7 cellular contexts compared by ENCODE assay signal in the genomic region with DNA sequence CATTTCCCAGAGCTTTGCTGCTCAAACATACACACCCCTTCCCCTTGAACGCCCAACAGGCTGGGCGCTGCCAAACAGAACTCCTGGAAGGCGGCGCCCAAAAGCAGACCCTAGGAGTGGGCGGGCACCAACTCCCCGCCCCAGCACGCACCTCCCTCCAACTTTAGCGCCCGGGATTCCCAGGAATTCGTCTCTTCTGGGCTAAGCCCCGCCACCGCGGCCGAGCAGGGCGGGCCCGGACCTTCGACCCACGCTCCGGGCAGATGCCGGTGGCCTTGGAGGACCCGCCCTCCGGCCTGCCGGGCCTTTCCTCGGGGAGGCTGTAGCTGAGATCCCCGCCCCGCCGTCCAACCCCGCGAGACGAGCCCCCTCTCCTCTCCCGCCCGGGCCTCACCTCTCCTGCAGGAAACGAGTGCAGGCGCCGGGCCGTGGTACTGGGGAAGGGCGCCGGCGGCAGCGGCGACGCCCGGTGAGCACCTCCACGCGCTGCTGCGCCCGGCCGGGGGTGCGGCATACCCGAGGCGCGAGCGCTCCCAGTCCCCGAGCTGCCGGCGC. TPM values are rescaled to one million over a fixed set of nuclear protein-coding genes. Genes with fewer than 3 reads are reported as not detected.
A peak's percentile ranks its signal among the peaks of the same experiment; 100 is the strongest.
DNase-seq lines count a peak whose midpoint lies in the region; ATAC-seq and TF ChIP-seq lines count a peak whose summit lies in the region.

No MANE protein-coding gene starts in this region.

- peak overlapping the region; percentile 91 for H2AFZ ChIP-seq in DND-41 (ENCODE audit: low read depth, low read length)

- H3K27me3 ChIP-seq in DND-41 (ENCODE audit: insufficient read depth, low read length, poor library complexity) (no peaks in the 10 kb centered on the region), adipocyte (replicated peaks; ENCODE audit: control insufficient read depth, insufficient read depth, low read length) (no peaks in the 10 kb centered on the region)

- DNase-seq in DND-41 (peak; percentile 74), NCI-H82 treated with DMSO at 0.1 percent for 48 hours (lab: John Stamatoyannopoulos, UW; ENCODE audit: unreplicated experiment) (peak; percentile 66), adipocyte (ENCODE audit: low read depth) (peak; percentile 85), Right ventricle myocardium superior (peak; percentile 79), occipital lobe (lab: John Stamatoyannopoulos, UW) (peak; percentile 43)

- peaks cover 24% of the 10 kb centered on the region for H4K20me1 ChIP-seq in DND-41 (ENCODE audit: insufficient read depth, low read length)

- H3K9ac ChIP-seq in DND-41 (ENCODE audit: low read depth, low read length) (peak overlapping the region; percentile 93), adipocyte (ENCODE audit: low read length) (peak overlapping the region; percentile 91)

- intact Hi-C loops in Right ventricle myocardium superior (cut with DNase I): no loop called here

- peak overlapping the region; percentile 90 for H3K27ac ChIP-seq in DND-41 (ENCODE audit: low read length)

- peaks cover 52% of the 10 kb centered on the region for H3K79me2 ChIP-seq in DND-41 (ENCODE audit: insufficient read depth, low read length)

- H3K4me2 ChIP-seq in DND-41 (ENCODE audit: insufficient read depth, low read length): peak overlapping the region; percentile 73

- H3K4me1 ChIP-seq in DND-41 (ENCODE audit: insufficient read depth, low read length) (peaks cover 32% of the 10 kb centered on the region), adipocyte (ENCODE audit: control insufficient read depth, insufficient read depth, low read length) (peaks cover 30% of the 10 kb centered on the region)

- TF ChIP-seq CTCF in DND-41 (IDR thresholded peaks at IDR 0.05; ENCODE audit: borderline replicate concordance, extremely low read depth, low read length, poor library complexity, severe bottlenecking): no peak

- ATAC-seq in DND-41 (ENCODE audit: insufficient read depth, low read depth) (peak; percentile 68), GM19455 (IDR thresholded peaks at IDR 0.05; ENCODE audit: unreplicated experiment) (peak; percentile 45), HG03521 (IDR thresholded peaks at IDR 0.05; ENCODE audit: unreplicated experiment) (peak; percentile 30), Right ventricle myocardium superior (ENCODE audit: poor library complexity) (peak; percentile 55)

- H3K9me3 ChIP-seq in DND-41 (ENCODE audit: insufficient read depth, low read length, severe bottlenecking) (no peaks in the 10 kb centered on the region), adipocyte (ENCODE audit: control insufficient read depth, low read length) (no peaks in the 10 kb centered on the region)

- H3K4me3 ChIP-seq in DND-41 (ENCODE audit: low read depth in 1 of 2, low read length in 2 of 2) (peak overlapping the region; percentile 71 to 72; a peak in 3 of 4 replicates), adipocyte (ENCODE audit: low read length) (peak overlapping the region; percentile 87)

- H3K36me3 ChIP-seq in DND-41 (ENCODE audit: insufficient read depth, low read length) (peaks cover 8% of the 10 kb centered on the region), adipocyte (ENCODE audit: control insufficient read depth, insufficient read depth, low read length, severe bottlenecking) (no peaks in the 10 kb centered on the region)

RNA-seq across cellular contexts. Expression of gene MCUR1, which starts 0.7 kb away (rescaled TPM):
- total RNA-seq in Right ventricle myocardium superior: 35.7 TPM
- 34.6 TPM for total RNA-seq in occipital lobe

Comparison
In these comparisons a context has a peak if more than half of its experiments do, and no peak if none do; other contexts are left out.
1. Peak in every context shown above with its lines: DNase-seq, ATAC-seq, H3K4me3 ChIP-seq and H3K27ac ChIP-seq.